13 cellular contexts compared by ENCODE assay signal in the genomic region with DNA sequence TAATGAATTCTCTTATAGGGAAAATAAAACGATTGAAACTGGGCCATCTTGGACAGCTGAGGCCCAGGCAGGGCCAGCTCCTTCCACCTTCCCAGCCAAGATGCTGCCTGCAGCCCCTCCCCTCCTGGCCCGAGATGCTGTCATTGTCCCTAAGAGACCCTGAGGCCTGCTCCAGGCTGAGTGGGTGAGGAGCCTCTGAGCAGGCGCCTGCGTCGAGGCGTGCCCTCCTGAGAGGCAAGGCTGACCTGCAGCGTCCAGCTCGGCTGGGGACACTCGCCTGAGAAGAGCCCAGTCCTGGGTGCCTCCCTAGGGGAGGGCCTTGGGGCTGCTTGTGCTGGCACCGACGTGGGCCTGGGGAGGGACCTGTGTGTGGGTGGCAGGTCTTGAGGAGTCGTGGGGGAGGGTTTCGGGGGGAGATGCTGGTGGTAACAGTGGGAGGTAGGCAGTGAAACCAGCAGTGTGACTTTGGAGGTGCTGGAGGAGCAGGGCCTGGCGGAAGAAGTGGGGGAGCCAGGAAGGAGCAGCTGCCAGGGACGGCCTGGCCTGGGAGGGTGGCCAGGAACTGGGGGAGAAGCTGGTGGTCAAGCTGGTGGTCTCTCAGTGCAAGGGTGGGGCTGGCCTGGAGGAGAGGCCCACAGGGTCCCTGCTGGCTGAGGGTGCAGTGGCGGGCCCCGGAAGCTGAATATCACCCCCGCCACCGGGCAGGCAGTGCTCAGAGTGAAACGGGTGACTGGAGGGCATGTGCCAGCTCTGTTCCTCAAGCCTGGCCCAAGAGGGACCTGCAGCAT. TPM values are rescaled to one million over a fixed set of nuclear protein-coding genes. Genes with fewer than 3 reads are reported as not detected.
DNase-seq lines count a peak whose midpoint lies in the region; ATAC-seq, FAIRE-seq and TF ChIP-seq lines count a peak whose summit lies in the region.
"Had no signal": no experiment of that assay in that cellular context is flagged by ENCODE, and none has a peak within 500 bp of the region (broad histone marks: within the 10 kb centered on the region; RNA-seq: fewer than 3 reads in every experiment).

No MANE protein-coding gene starts in this region.

- H3K9me3 ChIP-seq in HepG2 (ENCODE audit: low read length) (no peaks in the 10 kb centered on the region), right lobe of liver (no peaks in the 10 kb centered on the region)

- POLR2A ChIA-PET in HepG2 (lab: Yijun Ruan, JAX), result no interaction called here

- intact Hi-C loops in HepG2 (cut with micrococcal nuclease; ENCODE audit: unreplicated experiment) (no loop called here), right lobe of liver (cut with DNase I) (no loop called here), left ventricle myocardium superior (cut with micrococcal nuclease) (no loop called here), sciatic nerve (cut with DNase I) (no loop called here)

- H3K4me3 ChIP-seq in HepG2 (replicated peaks in 1 of 3; ENCODE audit: insufficient read depth in 1 of 3, low read depth in 2 of 3, low read length in 3 of 3), result no peak overlapping the region
- no peak overlapping the region for H3K4me3 ChIP-seq in right lobe of liver

- H3K4me1 ChIP-seq in HepG2 (ENCODE audit: insufficient read depth, low read length), result peaks cover 25% of the 10 kb centered on the region
- peaks cover 0 to 35% (median 16%) of the 10 kb centered on the region in 4 donors for H3K4me1 ChIP-seq in right lobe of liver

- TF ChIP-seq POLR2A in HepG2 (IDR thresholded peaks at IDR 0.05; ENCODE audit: insufficient read depth in 1 of 2, low read depth in 2 of 2, low read length in 2 of 2) (no peak), right lobe of liver (IDR thresholded peaks at IDR 0.05) (no peak)

- 97% methylated on average over 12 of the region's 20 CpGs for WGBS in HepG2 (ENCODE audit: low lambda C conversion rate)
- 72% methylated on average over 7 of the region's 20 CpGs for WGBS in right lobe of liver (ENCODE audit: insufficient coverage, low coverage, low lambda C conversion rate, missing lambda C conversion rate)

- BruUV-seq in HepG2 (replicated peaks; lab: Mats Ljungman, UMichigan), result no TSS peak

- DNase-seq in HepG2 (ENCODE audit: low spot score) (no peak), right lobe of liver (no peak), left ventricle myocardium superior (peak; percentile 68), sciatic nerve (ENCODE audit: low spot score) (no peak), activated gamma-delta T cell treated with Interleukin-2 at 50 U/mL for 16 hours (no peak), left lobe of liver (ENCODE audit: low spot score) (no peak), amniotic stem cell (lab: John Stamatoyannopoulos, UW) (no peak)
- DNase-seq: activated CD8-positive, alpha-beta T cell treated with anti-CD3 and anti-CD28 coated beads for 36 hours; DND-41; Kasumi-1; natural killer cell; NCI-H2081 treated with DMSO at 0.1 percent for 48 hours had no signal

- TF ChIP-seq CTCF in HepG2 (CRISPR knock-in tag; IDR thresholded peaks at IDR 0.05) (no peak), right lobe of liver (IDR thresholded peaks at IDR 0.05) (no peak)

- no peak for TF ChIP-seq EP300 in HepG2 (IDR thresholded peaks at IDR 0.05; ENCODE audit: low read depth in 2 of 2, low read length in 2 of 2)
- no peak for TF ChIP-seq EP300 in HepG2 (CRISPR knock-in tag; IDR thresholded peaks at IDR 0.05; ENCODE audit: borderline replicate concordance)

- no peak overlapping the region for H2AFZ ChIP-seq in HepG2 (ENCODE audit: low read length)

- in situ Hi-C loops in HepG2 (cut with HindIII; ENCODE audit: extremely low pct_ligation_motif_present, low pct_unique_long_range_greater_than_20kb), result no loop called here

- H3K36me3 ChIP-seq in HepG2 (replicated peaks in 1 of 2; ENCODE audit: control insufficient read depth in 1 of 2, insufficient read depth in 2 of 2, low read length in 2 of 2), result peaks cover 0 to under 1% of the 10 kb centered on the region in 2 experiments; a peak in 1 of 5 replicates
- no peaks in the 10 kb centered on the region for H3K36me3 ChIP-seq in right lobe of liver

- H3K9ac ChIP-seq in HepG2 (ENCODE audit: insufficient read depth, low read depth, low read length), result no peak overlapping the region

- no peak overlapping the region for H3K4me2 ChIP-seq in HepG2 (ENCODE audit: low read depth, low read length)

- no peak for TF ChIP-seq RAD21 in HepG2 (CRISPR knock-in tag; IDR thresholded peaks at IDR 0.05)

- ATAC-seq in HepG2, result no peak
- ATAC-seq in right lobe of liver, result no peak
- peak; percentile 4 for ATAC-seq in left ventricle myocardium superior
- peak; percentile 7 for ATAC-seq in sciatic nerve
- ATAC-seq in left lobe of liver, result no peak
- no peak for ATAC-seq in HG03135 (IDR thresholded peaks at IDR 0.05; ENCODE audit: unreplicated experiment)
- ATAC-seq: activated CD8-positive, alpha-beta T cell treated with anti-CD3 and anti-CD28 coated beads for 36 hours; natural killer cell had no signal

- H4K20me1 ChIP-seq in HepG2 (ENCODE audit: insufficient read depth, low read length), result no peaks in the 10 kb centered on the region

- no peak overlapping the region for H3K27ac ChIP-seq in HepG2 (ENCODE audit: extremely low read length, insufficient read depth, low read length)
- H3K27ac ChIP-seq in right lobe of liver, result peak overlapping the region in 1 of 3 donors; percentile 63

- H3K79me2 ChIP-seq in HepG2 (ENCODE audit: insufficient read depth, low read length), result peaks cover 7% of the 10 kb centered on the region

- H3K27me3 ChIP-seq in HepG2 (ENCODE audit: control insufficient read depth in 1 of 2, insufficient read depth in 2 of 2, low read length in 2 of 2) (no peaks in the 10 kb centered on the region), right lobe of liver (no peaks in the 10 kb centered on the region)

- CTCF ChIA-PET in HepG2 (lab: Yijun Ruan, JAX; ENCODE audit: low intra/inter-chr PET ratio, low total read pairs), result no interaction called here

- FAIRE-seq in HepG2 (lab: Jason Lieb, UNC), result no peak

TF ChIP-seq in HepG2, 621 proteins besides CTCF, POLR2A, EP300 and RAD21 (continues in another document):
- peak; percentile 36; the same call in 1 of the 2 replicates for TF ChIP-seq RBFOX2 (IDR thresholded peaks at IDR 0.05; ENCODE audit: low read depth, low read length)

RNA-seq across cellular contexts. Expression of gene GPR146, which starts 7.9 kb away (rescaled TPM):
- 0.84 and 2.0 TPM in 2 replicates for total RNA-seq in HepG2 (2016; rRNA removed; fragmentation: Illumina TruSeq; extraction: Trizol)
- total RNA-seq in HepG2 (2016; cell fraction: cytosol; rRNA removed; fragmentation: Illumina TruSeq; extraction: Trizol; ENCODE audit: low read depth), result 0.91 and 1.1 TPM in 2 replicates
- 0.89 and 1.2 TPM in 2 replicates for total RNA-seq in HepG2 (2016; cell fraction: insoluble cytoplasmic fraction; rRNA removed; fragmentation: Illumina TruSeq; extraction: Trizol)
- total RNA-seq in HepG2 (2016; cell fraction: membrane; rRNA removed; fragmentation: Illumina TruSeq; extraction: Trizol), result 1.9 and 2.7 TPM in 2 replicates
- total RNA-seq in HepG2 (2016; cell fraction: nucleus; rRNA removed; fragmentation: Illumina TruSeq; extraction: Trizol), result 1.1 and 3.4 TPM in 2 replicates
- 15.9 and 17.2 TPM in 2 replicates for polyA plus RNA-seq in HepG2 (2011; rRNA removed)
- polyA plus RNA-seq in HepG2 (2011; cell fraction: cytosol; rRNA removed), result 11.4 and 22.4 TPM in 2 replicates
- polyA plus RNA-seq in HepG2 (2011; cell fraction: nucleus; rRNA removed), result 18.2 and 25.0 TPM in 2 replicates
- polyA plus RNA-seq in HepG2 (2012), result 4.5 and 5.3 TPM in 2 replicates
- polyA plus RNA-seq in HepG2 (2016; cell fraction: cytosol; fragmentation: Illumina TruSeq; extraction: Trizol; ENCODE audit: low read depth), result 2.1 and 2.2 TPM in 2 replicates
- 0.78 and 1.3 TPM in 2 replicates for polyA plus RNA-seq in HepG2 (2016; cell fraction: insoluble cytoplasmic fraction; fragmentation: Illumina TruSeq; extraction: Trizol; ENCODE audit: low read depth)
- polyA plus RNA-seq in HepG2 (2016; cell fraction: membrane; fragmentation: Illumina TruSeq; extraction: Trizol; ENCODE audit: low read depth), result 2.3 and 3.4 TPM in 2 replicates
- polyA plus RNA-seq in HepG2 (2016; cell fraction: nucleus; fragmentation: Illumina TruSeq; extraction: Trizol; ENCODE audit: insufficient read depth, low read depth), result 2.2 and 2.5 TPM in 2 replicates
- 0.87 and 47.8 TPM in 2 replicates for polyA minus RNA-seq in HepG2 (2011; rRNA and poly(A)+ RNA removed; ENCODE audit: low replicate concordance)
- polyA minus RNA-seq in HepG2 (2011; cell fraction: cytosol; rRNA and poly(A)+ RNA removed), result 6.9 and 9.1 TPM in 2 replicates
- 9.3 and 14.0 TPM in 2 replicates for polyA minus RNA-seq in HepG2 (2011; cell fraction: nucleus; rRNA and poly(A)+ RNA removed)
- 10 to 100 TPM; 13.3 to 45.3 (median 22.8) TPM for total RNA-seq in right lobe of liver
- 41.5 TPM for total RNA-seq in left ventricle myocardium superior
- total RNA-seq in sciatic nerve, result 50.5 TPM
- total RNA-seq in left lobe of liver, result 28.1 TPM

RNA-seq across cellular contexts. Expression of gene GPER1, which starts 35.7 kb away (rescaled TPM):
- total RNA-seq in HepG2 (2016; rRNA removed; fragmentation: Illumina TruSeq; extraction: Trizol) (15.2 and 19.7 TPM in 2 replicates), right lobe of liver (10 to 100 TPM in 4 of 6 experiments, 1 to 10 TPM in 2; 7.0 to 26.4 (median 11.9) TPM), left ventricle myocardium superior (2.8 TPM), sciatic nerve (11.1 TPM), left lobe of liver (29.8 TPM)
- total RNA-seq in HepG2 (2016; cell fraction: cytosol; rRNA removed; fragmentation: Illumina TruSeq; extraction: Trizol; ENCODE audit: low read depth), result 11.8 and 14.0 TPM in 2 replicates
- total RNA-seq in HepG2 (2016; cell fraction: insoluble cytoplasmic fraction; rRNA removed; fragmentation: Illumina TruSeq; extraction: Trizol), result 14.3 and 19.8 TPM in 2 replicates
- 22.2 and 30.5 TPM in 2 replicates for total RNA-seq in HepG2 (2016; cell fraction: membrane; rRNA removed; fragmentation: Illumina TruSeq; extraction: Trizol)
- total RNA-seq in HepG2 (2016; cell fraction: nucleus; rRNA removed; fragmentation: Illumina TruSeq; extraction: Trizol), result 13.6 and 15.7 TPM in 2 replicates
- 12.7 and 16.4 TPM in 2 replicates for polyA plus RNA-seq in HepG2 (2011; rRNA removed)
- 14.9 and 19.2 TPM in 2 replicates for polyA plus RNA-seq in HepG2 (2011; cell fraction: cytosol; rRNA removed)
- polyA plus RNA-seq in HepG2 (2011; cell fraction: nucleus; rRNA removed), result 55.4 and 63.5 TPM in 2 replicates
- 10.5 and 10.7 TPM in 2 replicates for polyA plus RNA-seq in HepG2 (2012)
- polyA plus RNA-seq in HepG2 (2016; cell fraction: cytosol; fragmentation: Illumina TruSeq; extraction: Trizol; ENCODE audit: low read depth), result 9.9 and 11.3 TPM in 2 replicates
- 17.5 and 21.3 TPM in 2 replicates for polyA plus RNA-seq in HepG2 (2016; cell fraction: insoluble cytoplasmic fraction; fragmentation: Illumina TruSeq; extraction: Trizol; ENCODE audit: low read depth)
- 22.0 and 22.5 TPM in 2 replicates for polyA plus RNA-seq in HepG2 (2016; cell fraction: membrane; fragmentation: Illumina TruSeq; extraction: Trizol; ENCODE audit: low read depth)
- 36.9 and 39.6 TPM in 2 replicates for polyA plus RNA-seq in HepG2 (2016; cell fraction: nucleus; fragmentation: Illumina TruSeq; extraction: Trizol; ENCODE audit: insufficient read depth, low read depth)
- polyA minus RNA-seq in HepG2 (2011; rRNA and poly(A)+ RNA removed; ENCODE audit: low replicate concordance), result 7.5 and 47.4 TPM in 2 replicates
- 11.5 and 13.4 TPM in 2 replicates for polyA minus RNA-seq in HepG2 (2011; cell fraction: cytosol; rRNA and poly(A)+ RNA removed)
- 4.2 and 5.7 TPM in 2 replicates for polyA minus RNA-seq in HepG2 (2011; cell fraction: nucleus; rRNA and poly(A)+ RNA removed)

Comparison
In these comparisons a context has a peak if more than half of its experiments do, and no peak if none do; other contexts are left out.
1. ATAC-seq: peak in left ventricle myocardium superior (single experiment) and sciatic nerve (single experiment); none in HepG2 (single experiment), right lobe of liver (0 of 4), left lobe of liver (single experiment) and HG03135 (single experiment).